Comparison of ENCODE assay signal across 8 cellular contexts in the genomic region with DNA sequence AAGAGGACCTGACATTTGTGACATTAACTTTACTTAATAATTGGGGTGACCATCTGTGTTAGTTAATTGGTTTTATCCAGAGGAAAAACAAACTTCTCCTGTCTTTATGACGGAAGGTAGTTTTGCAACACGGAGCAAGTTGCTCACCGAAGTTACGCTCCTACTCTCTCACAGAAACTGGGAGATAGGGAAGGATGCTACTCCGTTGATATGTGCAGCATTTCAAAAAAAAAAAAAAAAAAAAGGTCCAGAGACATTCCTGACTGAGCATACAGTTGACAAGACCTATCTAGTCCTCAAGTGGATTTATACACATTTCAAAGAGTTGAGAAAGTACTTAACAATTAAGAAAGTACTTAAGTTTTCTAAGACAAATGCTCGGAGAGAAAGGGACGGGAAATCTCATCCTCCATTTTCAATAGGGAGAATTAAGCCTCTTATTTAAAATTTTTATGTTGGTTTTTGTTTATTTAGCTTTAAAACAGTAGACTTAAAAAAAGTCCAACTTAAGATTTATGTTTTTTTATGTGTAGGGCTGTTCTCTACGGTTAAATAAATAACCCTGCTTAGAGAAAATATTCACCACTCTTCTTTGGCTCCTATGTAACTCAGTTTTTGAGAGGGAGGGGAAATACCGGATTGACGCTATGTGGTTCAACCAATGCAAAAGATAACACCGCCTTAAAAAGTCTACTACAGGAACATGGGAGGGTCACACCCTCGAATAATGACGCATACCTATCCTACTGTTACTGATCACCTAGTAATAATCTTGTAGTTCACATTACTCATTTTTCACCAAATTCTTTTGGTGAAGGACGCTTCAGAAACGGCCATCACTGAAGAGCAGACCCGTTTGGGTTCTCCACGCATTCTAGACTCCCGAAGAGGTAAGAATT. TPM values are rescaled to one million over a fixed set of nuclear protein-coding genes. Genes with fewer than 3 reads are reported as not detected.
A peak's percentile ranks its signal among the peaks of the same experiment; 100 is the strongest.
DNase-seq lines count a peak whose midpoint lies in the region; ATAC-seq and TF ChIP-seq lines count a peak whose summit lies in the region.

Gene FER, plus strand, starts transcription at position 787 of the 899 bp plus-strand sequence. CDS start 50,286 bp downstream, outside the sequence.

- H3K9me3 ChIP-seq in SJCRH30 (replicated peaks) (peaks cover 5% of the 10 kb centered on the region; the same call in 1 of the 2 replicates), right cardiac atrium (ENCODE audit: control insufficient read depth, low read length) (no peaks in the 10 kb centered on the region)

- H3K27ac ChIP-seq in SJCRH30 (peak within 1 kb of the TSS; percentile 90), right cardiac atrium (ENCODE audit: low read length) (peak within 1 kb of the TSS; percentile 93)

- H3K27me3 ChIP-seq in SJCRH30 (no peaks in the 10 kb centered on the region), right cardiac atrium (ENCODE audit: control insufficient read depth, insufficient read depth) (no peaks in the 10 kb centered on the region)

- intact Hi-C loops in right cardiac atrium (cut with DNase I), result no loop called here

- peak; percentile 32 for ATAC-seq in HG03095 (IDR thresholded peaks at IDR 0.05; ENCODE audit: unreplicated experiment)
- ATAC-seq in right cardiac atrium, result peak; percentile 52 to 69

- H3K4me3 ChIP-seq in SJCRH30 (peak within 1 kb of the TSS; percentile 75), right cardiac atrium (ENCODE audit: low read length) (peak within 1 kb of the TSS; percentile 59), retinal pigment epithelial cell (ENCODE audit: low read length) (peak within 1 kb of the TSS; percentile 82)

- H3K4me1 ChIP-seq in SJCRH30, result peaks cover 8% of the 10 kb centered on the region; the same call in 1 of the 2 replicates
- no peaks in the 10 kb centered on the region for H3K4me1 ChIP-seq in right cardiac atrium (ENCODE audit: control insufficient read depth, insufficient read depth, low read length)

- DNase-seq in activated T-cell treated with anti-CD3 and anti-CD28 coated beads for 1 hour (ENCODE audit: low read depth) (peak; percentile 2), activated T-cell treated with anti-CD3 and anti-CD28 coated beads for 4 hours (no peak), SJCRH30 (peak; percentile 21 to 64), amniotic stem cell (lab: John Stamatoyannopoulos, UW) (peak; percentile 28), right cardiac atrium (no peak), retinal pigment epithelial cell (ENCODE audit: low read depth) (peak; percentile 46), epidermal melanocyte (ENCODE audit: insufficient read length, low spot score) (no peak)

- H3K36me3 ChIP-seq in SJCRH30, result no peaks in the 10 kb centered on the region

- no peak for TF ChIP-seq CTCF in retinal pigment epithelial cell (conservative IDR thresholded peaks at IDR 0.05; ENCODE audit: low read depth, low read length)

- 19% methylated on average over 18 of the region's 18 CpGs for WGBS in right cardiac atrium

RNA-seq across cellular contexts. Expression of gene FER, which starts in this region (rescaled TPM):
- 15.9 and 17.6 TPM in 2 replicates for total RNA-seq in SJCRH30 (2014; rRNA removed; shearing (Covaris generic))
- total RNA-seq in right cardiac atrium, result 10 to 100 TPM; 17.6 to 29.4 (median 19.4) TPM
- 1.7 TPM for polyA plus RNA-seq in right cardiac atrium

Comparison
In these comparisons a context has a peak if more than half of its experiments do, and no peak if none do; other contexts are left out.
1. DNase-seq: peak in activated T-cell treated with anti-CD3 and anti-CD28 coated beads for 1 hour (single experiment), SJCRH30 (2 of 2), amniotic stem cell (single experiment) and retinal pigment epithelial cell (single experiment); none in activated T-cell treated with anti-CD3 and anti-CD28 coated beads for 4 hours (single experiment), right cardiac atrium (0 of 3) and epidermal melanocyte (single experiment).
2. Peak in every context shown above with its lines, with median percentiles within 50 percentile points of each other: H3K4me3 ChIP-seq.